Comparison of ENCODE assay signal across 8 cellular contexts in the genomic region with DNA sequence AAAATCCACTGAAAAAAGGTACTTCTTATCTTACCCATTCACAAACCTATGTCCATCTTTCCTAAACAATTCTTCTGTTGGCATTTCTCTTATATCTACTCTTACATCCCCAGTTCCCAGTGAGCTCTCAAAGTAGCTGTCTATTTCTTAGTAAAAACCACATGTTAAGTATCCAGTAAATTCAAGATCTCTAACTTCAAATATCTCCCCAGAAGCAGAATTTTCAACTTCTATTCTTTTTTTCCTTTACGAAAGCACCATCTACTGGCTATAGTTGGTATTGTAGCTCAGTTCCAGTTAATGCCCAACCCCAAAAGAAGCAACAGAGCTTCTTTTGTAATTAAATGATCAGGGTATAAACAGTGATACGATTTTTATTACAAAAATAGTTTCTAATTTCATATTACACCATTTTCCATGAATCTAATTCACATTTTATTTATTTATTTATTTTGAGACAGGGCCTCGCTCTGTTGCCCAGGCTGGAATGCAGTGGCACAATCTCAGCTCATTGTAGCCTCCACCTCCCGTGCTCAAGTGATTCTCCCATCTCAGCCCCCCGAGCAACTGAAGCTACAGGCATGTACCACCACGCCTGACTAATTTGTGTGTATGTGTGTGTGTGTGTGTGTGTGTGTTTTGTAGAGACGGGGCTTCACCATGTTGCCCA. TPM values are rescaled to one million over a fixed set of nuclear protein-coding genes. Genes with fewer than 3 reads are reported as not detected.
DNase-seq lines count a peak whose midpoint lies in the region; ATAC-seq, FAIRE-seq and TF ChIP-seq lines count a peak whose summit lies in the region.

No MANE protein-coding gene starts in this region.

- H3K9me3 ChIP-seq in uterus = no peaks in the 10 kb centered on the region

- TF ChIP-seq POLR2A in GM12892 (IDR thresholded peaks at IDR 0.05; ENCODE audit: low read depth, low read length) = no peak
- no peak for TF ChIP-seq POLR2A in uterus (IDR thresholded peaks at IDR 0.05)

- no peak overlapping the region for H3K27ac Mint-ChIP-seq in MCF 10A (ENCODE audit: low read depth, unreplicated experiment)

- no peaks in the 10 kb centered on the region for H3K36me3 ChIP-seq in uterus

- ATAC-seq in HG02852 (IDR thresholded peaks at IDR 0.05; ENCODE audit: unreplicated experiment) (no peak), HG02759 (IDR thresholded peaks at IDR 0.05; ENCODE audit: unreplicated experiment) (no peak)

- intact Hi-C loops in MCF 10A (cut with micrococcal nuclease) = loop anchor here (2.0 to 10.0 kb wide), 3 partner anchors 42 to 218 kb away; no protein-coding TSS in a partner anchor
- intact Hi-C loops in uterus (cut with DNase I; ENCODE audit: low total_unique reads) = no loop called here

- peak; percentile 64 for FAIRE-seq in GM12892 (lab: Jason Lieb, UNC)

- CTCF ChIA-PET in MCF 10A (lab: Yijun Ruan, JAX) = interaction anchor here (0.5 to 15.4 kb wide), 71 partner anchors 8 to 1844 kb away, joined by 3 to 285 read pairs (median 4); partner anchors contain the start of genes HRH4, IMPACT and OSBPL1A

- POLR2A ChIA-PET in MCF 10A (lab: Yijun Ruan, JAX) = interaction anchor here (1.1 to 1.8 kb wide), 3 partner anchors 36 to 276 kb away, joined by 3 to 5 read pairs (median 4); no protein-coding TSS in a partner anchor

- H3K36me3 Mint-ChIP-seq in MCF 10A (ENCODE audit: insufficient read depth, unreplicated experiment) = no peaks in the 10 kb centered on the region

- no peaks in the 10 kb centered on the region for H3K9me3 Mint-ChIP-seq in MCF 10A (ENCODE audit: unreplicated experiment)

- TF ChIP-seq CTCF in AG09319 (IDR thresholded peaks at IDR 0.05; ENCODE audit: low read depth, low read length) (peak; percentile 72), MCF 10A (IDR thresholded peaks at IDR 0.05; ENCODE audit: unreplicated experiment) (peak; percentile 59), uterus (IDR thresholded peaks at IDR 0.05) (peak; percentile 69 to 76 (median 70))

- DNase-seq in AG09319 (ENCODE audit: extremely low read depth, low read depth) = no peak
- no peak for DNase-seq in GM12892 (ENCODE audit: insufficient read length)
- peak; percentile 44 for DNase-seq in NCI-H748 (lab: John Stamatoyannopoulos, UW; ENCODE audit: unreplicated experiment)
- DNase-seq in MCF 10A (ENCODE audit: unreplicated experiment) = peak; percentile 52
- DNase-seq in kidney glomerular epithelial cell (lab: John Stamatoyannopoulos, UW) = peak; percentile 43
- no peak for DNase-seq in uterus

- H3K4me1 ChIP-seq in uterus = no peaks in the 10 kb centered on the region

- H3K27ac ChIP-seq in uterus = no peak overlapping the region

- BruUV-seq in MCF 10A (replicated peaks; lab: Mats Ljungman, UMichigan) = no TSS peak

- H3K27me3 ChIP-seq in uterus = no peaks in the 10 kb centered on the region

- peaks cover 9% of the 10 kb centered on the region for H3K4me1 Mint-ChIP-seq in MCF 10A (ENCODE audit: insufficient read depth, unreplicated experiment)

- no peak overlapping the region for H3K4me3 Mint-ChIP-seq in MCF 10A (ENCODE audit: unreplicated experiment)

- no peaks in the 10 kb centered on the region for H3K27me3 Mint-ChIP-seq in MCF 10A (ENCODE audit: insufficient read depth, unreplicated experiment)

- no peak overlapping the region for H3K4me3 ChIP-seq in uterus

RNA-seq across cellular contexts. Expression of gene HRH4, which starts 28.5 kb away (rescaled TPM):
- polyA plus RNA-seq in GM12892 (2012; ENCODE audit: missing spikeins) = not detected
- total RNA-seq in MCF 10A (2022) = 0.10 and 0.16 TPM in 2 replicates
- under 1 TPM in 2 of 4 donors, not detected in 2; 0.12 to 0.55 TPM for total RNA-seq in uterus

Comparison
In these comparisons a context has a peak if more than half of its experiments do, and no peak if none do; other contexts are left out.
1. DNase-seq: peak in NCI-H748 (single experiment), MCF 10A (single experiment) and kidney glomerular epithelial cell (single experiment); none in AG09319 (single experiment), GM12892 (single experiment) and uterus (0 of 2).
2. Peak in every context shown above with its lines, with median percentiles within 50 percentile points of each other: CTCF ChIP-seq.